ENCODE assay signal across 9 cellular contexts in genomic region chr13:60448907-60449510, GRCh38. TPM values are rescaled to one million over a fixed set of nuclear protein-coding genes. Genes with fewer than 3 reads are reported as not detected.
DNase-seq lines count a peak whose midpoint lies in the region; ATAC-seq lines count a peak whose summit lies in the region.
"Had no signal": no experiment of that assay in that cellular context is flagged by ENCODE, and none has a peak within 500 bp of the region (broad histone marks: within the 10 kb centered on the region; RNA-seq: fewer than 3 reads in every experiment).

No MANE protein-coding gene starts in this region.

- H3K27me3 Mint-ChIP-seq in T-helper 17 cell, result no peaks in the 10 kb centered on the region
- H3K27me3 Mint-ChIP-seq: activated naive CD8-positive, alpha-beta T cell had no signal

- no peaks in the 10 kb centered on the region for H3K36me3 Mint-ChIP-seq in T-helper 17 cell (ENCODE audit: low read depth)

- H3K9me3 ChIP-seq in T-helper 17 cell (ENCODE audit: control insufficient read depth, low read length, poor library complexity, severe bottlenecking), result no peaks in the 10 kb centered on the region

- ATAC-seq in GM21723 (IDR thresholded peaks at IDR 0.05; ENCODE audit: unreplicated experiment) (peak; percentile 84), T-helper 17 cell (peak; percentile 48)

- no peak overlapping the region for H3K27ac Mint-ChIP-seq in T-helper 17 cell
- H3K27ac Mint-ChIP-seq: activated naive CD8-positive, alpha-beta T cell had no signal

- H3K4me1 Mint-ChIP-seq in T-helper 17 cell, result no peaks in the 10 kb centered on the region

- H3K4me3 Mint-ChIP-seq in T-helper 17 cell, result no peak overlapping the region
- H3K4me3 Mint-ChIP-seq: activated naive CD8-positive, alpha-beta T cell had no signal

- DNase-seq in NCI-H2107 treated with DMSO at 0.1 percent for 48 hours (lab: John Stamatoyannopoulos, UW; ENCODE audit: unreplicated experiment) (peak; percentile 33), NCI-H2107 (lab: John Stamatoyannopoulos, UW) (no peak), LHCN-M2 (ENCODE audit: low read depth) (peak; percentile 50), T-helper 17 cell (no peak), foreskin melanocyte (peak; percentile 35), retina (peak; percentile 10)
- DNase-seq in stimulated activated CD4-positive, alpha-beta T cell treated with anti-CD3 and anti-CD28 coated beads, Interleukin-4, amount 100 ng/mL, for 1 hour, result no peak

RNA-seq across cellular contexts. Expression of gene TDRD3, which starts 52.0 kb away (rescaled TPM):
- 9.4 and 14.2 TPM in 2 replicates for total RNA-seq in LHCN-M2 (2014; rRNA removed)
- 4.4 TPM for polyA plus RNA-seq in LHCN-M2 (2012)
- 10 to 100 TPM; 25.4 to 27.4 TPM for total RNA-seq in T-helper 17 cell

Comparison
In these comparisons a context has a peak if more than half of its experiments do, and no peak if none do; other contexts are left out.
1. DNase-seq: peak in NCI-H2107 treated with DMSO at 0.1 percent for 48 hours (single experiment), LHCN-M2 (single experiment), foreskin melanocyte (single experiment) and retina (single experiment); none in NCI-H2107 (single experiment), T-helper 17 cell (0 of 3) and stimulated activated CD4-positive, alpha-beta T cell treated with anti-CD3 and anti-CD28 coated beads, Interleukin-4, amount 100 ng/mL, for 1 hour (single experiment).